In the genomic region with DNA sequence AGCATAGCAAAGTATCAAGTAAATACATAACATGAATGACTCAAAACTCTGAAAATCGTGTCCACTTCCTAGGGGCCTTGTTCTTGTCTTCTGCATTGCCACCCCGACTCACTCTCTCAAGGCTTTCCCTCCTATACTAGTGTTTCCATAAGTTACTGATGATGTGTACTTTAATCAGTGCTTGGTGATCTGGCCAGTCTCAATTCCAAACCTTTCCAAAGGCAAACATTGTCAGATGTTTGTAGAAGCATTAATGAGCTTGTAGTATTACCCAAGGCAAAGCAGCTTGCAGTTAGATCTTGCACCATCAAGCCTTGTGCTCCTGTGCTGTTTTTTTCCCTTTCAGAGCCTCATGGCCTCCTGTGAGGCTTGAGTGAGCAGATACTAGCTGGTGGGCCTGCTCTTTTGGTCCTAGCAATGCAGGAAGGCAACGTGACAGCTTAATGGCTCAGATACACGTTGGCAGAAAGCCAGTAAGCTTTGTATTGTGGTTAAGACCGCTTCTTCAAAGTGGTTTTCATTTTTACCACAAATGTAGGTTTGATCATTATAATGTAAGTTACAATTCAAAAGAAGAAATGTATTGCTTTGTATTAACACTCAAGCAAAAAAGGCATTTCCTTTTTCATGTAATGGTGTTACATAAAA, we compare ENCODE assay signal across 8 cellular contexts. TPM values are rescaled to one million over a fixed set of nuclear protein-coding genes. Genes with fewer than 3 reads are reported as not detected.
A peak's percentile ranks its signal among the peaks of the same experiment; 100 is the strongest.
DNase-seq lines count a peak whose midpoint lies in the region; ATAC-seq, FAIRE-seq and TF ChIP-seq lines count a peak whose summit lies in the region.

No MANE protein-coding gene starts in this region.

- H3K27me3 ChIP-seq in GM06990 (replicated peaks; ENCODE audit: control insufficient read depth, insufficient read depth, low read length) (no peaks in the 10 kb centered on the region), IMR-90 (ENCODE audit: control insufficient read depth, insufficient read depth, low read length) (no peaks in the 10 kb centered on the region), astrocyte (ENCODE audit: insufficient read depth, low read length) (no peaks in the 10 kb centered on the region), uterus (no peaks in the 10 kb centered on the region), vagina (no peaks in the 10 kb centered on the region)

- H3K18ac ChIP-seq in IMR-90 (ENCODE audit: low read depth, low read length) = peak overlapping the region; percentile 63; the same call in 1 of the 2 replicates

- H3K27me3 Mint-ChIP-seq in astrocyte (ENCODE audit: low read depth, unreplicated experiment) = no peaks in the 10 kb centered on the region
- no peaks in the 10 kb centered on the region for H3K27me3 Mint-ChIP-seq in memory B cell

- FAIRE-seq in astrocyte (lab: Jason Lieb, UNC) = peak; percentile 63

- peak overlapping the region; percentile 11; the same call in 1 of the 2 replicates for H3K27ac ChIP-seq in IMR-90 (ENCODE audit: insufficient read depth, low read length)
- no peak overlapping the region for H3K27ac ChIP-seq in astrocyte (ENCODE audit: low read depth, low read length)
- H3K27ac ChIP-seq in uterus = no peak overlapping the region
- H3K27ac ChIP-seq in vagina = no peak overlapping the region

- peaks cover 94% of the 10 kb centered on the region for H3K79me2 ChIP-seq in astrocyte (ENCODE audit: insufficient read depth, low read length)

- in situ Hi-C loops in IMR-90 (cut with MboI; ENCODE audit: low sequenced_read_pairs) = no loop called here

- DNase-seq in GM06990 (ENCODE audit: extremely low read depth, insufficient read length) (peak; percentile 43), IMR-90 (peak; percentile 77), SIG-M5 (lab: John Stamatoyannopoulos, UW) (peak; percentile 63), astrocyte (ENCODE audit: low read depth) (peak; percentile 84), memory B cell (ENCODE audit: low spot score in 2 of 2) (peak in 1 of 2 donors; percentile 12), uterus (no peak), vagina (ENCODE audit: extremely low spot score in 2 of 2) (no peak)

- intact Hi-C loops in IMR-90 (cut with micrococcal nuclease) = no loop called here
- intact Hi-C loops in uterus (cut with DNase I; ENCODE audit: low total_unique reads) = no loop called here
- intact Hi-C loops in vagina (cut with DNase I) = no loop called here

- peaks cover 40% of the 10 kb centered on the region for H3K4me1 Mint-ChIP-seq in astrocyte (ENCODE audit: low read depth, unreplicated experiment)
- H3K4me1 Mint-ChIP-seq in memory B cell = peaks cover 26% of the 10 kb centered on the region

- no peak overlapping the region for H4K91ac ChIP-seq in IMR-90 (ENCODE audit: insufficient read depth, low read depth, low read length)

- no peaks in the 10 kb centered on the region for H3K9me3 Mint-ChIP-seq in astrocyte (ENCODE audit: unreplicated experiment)
- no peaks in the 10 kb centered on the region for H3K9me3 Mint-ChIP-seq in memory B cell

- H3K36me3 ChIP-seq in GM06990 (ENCODE audit: control insufficient read depth, insufficient read depth, low read length) = no peaks in the 10 kb centered on the region
- H3K36me3 ChIP-seq in IMR-90 (ENCODE audit: control insufficient read depth, insufficient read depth, low read length) = no peaks in the 10 kb centered on the region
- no peaks in the 10 kb centered on the region for H3K36me3 ChIP-seq in astrocyte (ENCODE audit: insufficient read depth, low read length)
- H3K36me3 ChIP-seq in uterus = no peaks in the 10 kb centered on the region
- no peaks in the 10 kb centered on the region for H3K36me3 ChIP-seq in vagina

- 20% methylated on average over 1 of the region's 5 CpGs; no CpG with 5 or more reads in 1 of the 2 experiments for WGBS in IMR-90 (ENCODE audit: extremely low coverage in 2 of 2, insufficient read length in 1 of 2), 2 experiments

- H4K8ac ChIP-seq in IMR-90 (ENCODE audit: low read depth in 2 of 2, low read length in 2 of 2) = no peak overlapping the region

- H2BK5ac ChIP-seq in IMR-90 (ENCODE audit: low read depth, low read length, poor library complexity, severe bottlenecking) = peak overlapping the region; percentile 63

- H3K4me1 ChIP-seq in IMR-90 (ENCODE audit: control insufficient read depth, insufficient read depth, low read length) (peaks cover 20% of the 10 kb centered on the region), astrocyte (ENCODE audit: insufficient read depth, low read length) (peaks cover 20% of the 10 kb centered on the region), uterus (peaks cover 4 to 6% of the 10 kb centered on the region in 2 donors), vagina (peaks cover 17% of the 10 kb centered on the region)

- no peak overlapping the region for H3K4me3 ChIP-seq in GM06990 (replicated peaks; ENCODE audit: low read depth, low read length)
- no peak overlapping the region for H3K4me3 ChIP-seq in IMR-90 (ENCODE audit: insufficient read depth, low read depth, low read length)
- no peak overlapping the region for H3K4me3 ChIP-seq in astrocyte (ENCODE audit: insufficient read depth, low read depth, low read length)
- H3K4me3 ChIP-seq in uterus = no peak overlapping the region
- H3K4me3 ChIP-seq in vagina = no peak overlapping the region

- peaks cover 26 to 80% of the 10 kb centered on the region in 2 experiments for H3K79me1 ChIP-seq in IMR-90 (ENCODE audit: low read depth in 1 of 2, low read length in 2 of 2)

- no peak overlapping the region for H3K4me3 Mint-ChIP-seq in astrocyte (ENCODE audit: unreplicated experiment)
- no peak overlapping the region for H3K4me3 Mint-ChIP-seq in memory B cell

- H2BK15ac ChIP-seq in IMR-90 (ENCODE audit: low read depth, low read length) = no peak overlapping the region

- no peak for TF ChIP-seq RAD21 in IMR-90 (IDR thresholded peaks at IDR 0.05; ENCODE audit: low read length)

- H2AK9ac ChIP-seq in IMR-90 (replicated peaks; ENCODE audit: low read depth, low read length, poor library complexity) = no peak overlapping the region

- H3K9ac ChIP-seq in IMR-90 (ENCODE audit: low read depth, low read length) = no peak overlapping the region
- H3K9ac ChIP-seq in astrocyte (ENCODE audit: low read length) = no peak overlapping the region

- no peak overlapping the region for H2AFZ ChIP-seq in IMR-90 (replicated peaks; ENCODE audit: low read length, poor library complexity)
- H2AFZ ChIP-seq in astrocyte (ENCODE audit: low read depth, low read length) = no peak overlapping the region

- no peak overlapping the region for H2BK20ac ChIP-seq in IMR-90 (ENCODE audit: low read depth, low read length)

- no peak overlapping the region for H2AK5ac ChIP-seq in IMR-90 (ENCODE audit: low read depth, low read length)

- TF ChIP-seq CTCF in GM06990 (IDR thresholded peaks at IDR 0.05; ENCODE audit: insufficient read depth, low read length, poor library complexity, severe bottlenecking) (no peak), IMR-90 (conservative IDR thresholded peaks at IDR 0.05; ENCODE audit: low read depth, low read length) (no peak), astrocyte (IDR thresholded peaks at IDR 0.05; ENCODE audit: insufficient read depth, low read depth, low read length) (no peak), uterus (IDR thresholded peaks at IDR 0.05) (no peak), vagina (IDR thresholded peaks at IDR 0.05) (no peak)

- H3K14ac ChIP-seq in IMR-90 (replicated peaks; ENCODE audit: low read depth, low read length) = no peak overlapping the region

- no peak overlapping the region for H2BK120ac ChIP-seq in IMR-90 (ENCODE audit: low read depth, low read length)

- BruUV-seq in IMR-90 (replicated peaks; lab: Mats Ljungman, UMichigan) = no TSS peak

- no peak overlapping the region for H3K23ac ChIP-seq in IMR-90 (ENCODE audit: low read depth, low read length)

- peaks cover 74% of the 10 kb centered on the region for H4K20me1 ChIP-seq in IMR-90 (ENCODE audit: insufficient read depth, low read length)
- peaks cover 76% of the 10 kb centered on the region for H4K20me1 ChIP-seq in astrocyte (ENCODE audit: insufficient read depth, low read length)

- CTCF ChIA-PET in IMR-90 (lab: Yijun Ruan, JAX) = interaction anchor here (1.1 kb wide), 1 partner anchor 13 kb away, joined by 5 read pairs; no protein-coding TSS in a partner anchor

- H3K56ac ChIP-seq in IMR-90 (ENCODE audit: extremely low read depth, insufficient read depth, low read length) = no peak overlapping the region

- H3K27ac Mint-ChIP-seq in astrocyte (ENCODE audit: unreplicated experiment) (peak overlapping the region; percentile 0), memory B cell (no peak overlapping the region)

- H3K9me1 ChIP-seq in IMR-90 (ENCODE audit: insufficient read depth, low read length) = peaks cover 12% of the 10 kb centered on the region

- ATAC-seq in GM21529 (IDR thresholded peaks at IDR 0.05; ENCODE audit: unreplicated experiment) (peak; percentile 86), IMR-90 (ENCODE audit: low read depth) (peak; percentile 59), memory B cell (ENCODE audit: low read depth) (peak; percentile 84)

- H3K36me3 Mint-ChIP-seq in astrocyte (ENCODE audit: low read depth, unreplicated experiment) = no peaks in the 10 kb centered on the region
- H3K36me3 Mint-ChIP-seq in memory B cell = peaks cover 12% of the 10 kb centered on the region

- H4K5ac ChIP-seq in IMR-90 (ENCODE audit: low read depth, low read length) = no peak overlapping the region

- H3K4ac ChIP-seq in IMR-90 (ENCODE audit: low read depth, low read length) = peak overlapping the region; percentile 0; the same call in 1 of the 2 replicates

- H3K4me2 ChIP-seq in IMR-90 (ENCODE audit: low read depth, low read length) = peak overlapping the region; percentile 74
- H3K4me2 ChIP-seq in astrocyte (ENCODE audit: low read length) = peak overlapping the region; percentile 41

- no peaks in the 10 kb centered on the region for H3K9me3 ChIP-seq in IMR-90 (ENCODE audit: control insufficient read depth, insufficient read depth, low read length)
- no peaks in the 10 kb centered on the region for H3K9me3 ChIP-seq in astrocyte (ENCODE audit: insufficient read depth, low read depth, low read length)
- H3K9me3 ChIP-seq in uterus = no peaks in the 10 kb centered on the region
- no peaks in the 10 kb centered on the region for H3K9me3 ChIP-seq in vagina

- TF ChIP-seq POLR2A in IMR-90 (IDR thresholded peaks at IDR 0.05; ENCODE audit: low read depth, low read length) (no peak), uterus (IDR thresholded peaks at IDR 0.05) (no peak), vagina (IDR thresholded peaks at IDR 0.05) (no peak)

- POLR2A ChIA-PET in IMR-90 (lab: Charles Lee; ENCODE audit: unreplicated experiment) = interaction anchor here (0.6 kb wide), 2 partner anchors 29 to 161 kb away, joined by 3 to 11 read pairs; no protein-coding TSS in a partner anchor

- dilution Hi-C loops in IMR-90 (cut with HindIII; ENCODE audit: low sequenced_read_pairs, unreplicated experiment) = no loop called here

TF ChIP-seq in IMR-90, 13 proteins besides CTCF, POLR2A, EP300 and RAD21 (continues in another document):
- no peak for TF ChIP-seq RCOR1 (IDR thresholded peaks at IDR 0.05; ENCODE audit: insufficient replicate concordance, low read length)
- TF ChIP-seq SMC3 (IDR thresholded peaks at IDR 0.05; ENCODE audit: low read depth, low read length) = no peak

RNA-seq across cellular contexts. Expression of gene RBPJ, which starts 51.8 kb away (rescaled TPM):
- total RNA-seq in IMR-90 (2012; rRNA removed) (148 and 172 TPM in 2 replicates), astrocyte (96.3 and 96.7 TPM in 2 replicates), uterus (100 to 1,000 TPM in 2 of 4 donors, 10 to 100 TPM in 2; 42.9 to 238 (median 75.2) TPM), vagina (50.8 TPM)
- 49.3 and 50.3 TPM in 2 replicates for polyA plus RNA-seq in IMR-90 (2012; rRNA removed)
- polyA plus RNA-seq in IMR-90 (2012; cell fraction: cytosol; rRNA removed) = 12.3 and 12.6 TPM in 2 replicates
- polyA plus RNA-seq in IMR-90 (2012; cell fraction: nucleus; rRNA removed; ENCODE audit: low replicate concordance) = 34.5 and 215 TPM in 2 replicates

Comparison
In these comparisons a context has a peak if more than half of its experiments do, and no peak if none do; other contexts are left out.
1. DNase-seq: peak in GM06990 (single experiment), IMR-90 (single experiment), SIG-M5 (single experiment) and astrocyte (single experiment); none in uterus (0 of 2) and vagina (0 of 2).
2. Peak in every context shown above with its lines, with median percentiles within 50 percentile points of each other: ATAC-seq.